In genomic region chrX:78327370-78328048, GRCh38 we compare ENCODE assay signal across 8 cellular contexts. TPM values are rescaled to one million over a fixed set of nuclear protein-coding genes. Genes with fewer than 3 reads are reported as not detected.
A peak's percentile ranks its signal among the peaks of the same experiment; 100 is the strongest.
DNase-seq lines count a peak whose midpoint lies in the region; ATAC-seq and TF ChIP-seq lines count a peak whose summit lies in the region.

Gene CYSLTR1 (minus strand): TSS chrX:78327611. CDS start chrX:78273746, 53,865 bp downstream.

- H3K9ac ChIP-seq in mucosa of rectum (ENCODE audit: low read depth in 1 of 2, low read length in 2 of 2): peak within 1 kb of the TSS in 1 of 2 donors; percentile 35

- H3K4me3 Mint-ChIP-seq in type B pancreatic cell: no peak within 1 kb of the TSS

- no peaks in the 10 kb centered on the region for H3K9me3 ChIP-seq in Peyer's patch
- H3K9me3 ChIP-seq in mucosa of rectum (ENCODE audit: control insufficient read depth in 2 of 2, low read length in 2 of 2): no peaks in the 10 kb centered on the region

- H3K4me3 ChIP-seq in Peyer's patch (peak within 1 kb of the TSS; percentile 17 to 35 (median 28)), mucosa of rectum (ENCODE audit: low read length in 2 of 2) (peak within 1 kb of the TSS; percentile 53 to 68)

- H3K27me3 Mint-ChIP-seq in type B pancreatic cell: no peaks in the 10 kb centered on the region

- no peak for TF ChIP-seq POLR2A in Peyer's patch (IDR thresholded peaks at IDR 0.05)

- H3K27me3 ChIP-seq in Peyer's patch (no peaks in the 10 kb centered on the region), mucosa of rectum (ENCODE audit: control insufficient read depth in 2 of 2, insufficient read depth in 2 of 2, low read length in 2 of 2) (no peaks in the 10 kb centered on the region)

- no peaks in the 10 kb centered on the region for H3K4me1 Mint-ChIP-seq in type B pancreatic cell (ENCODE audit: unreplicated experiment)

- DNase-seq in Peyer's patch (peak in 2 of 3 donors; percentile 36 to 50), superior temporal gyrus (ENCODE audit: extremely low spot score) (no peak), type B pancreatic cell (ENCODE audit: extremely low spot score, unreplicated experiment) (no peak), D341Med (ENCODE audit: low spot score) (no peak)
- no peak for DNase-seq in effector CD4-positive, alpha-beta T cell

- H3K4me1 ChIP-seq in Peyer's patch (no peaks in the 10 kb centered on the region), mucosa of rectum (ENCODE audit: control insufficient read depth in 2 of 2, insufficient read depth in 2 of 2, low read length in 2 of 2) (peaks cover 0 to 3% of the 10 kb centered on the region in 2 donors)

- no peak for TF ChIP-seq CTCF in Peyer's patch (IDR thresholded peaks at IDR 0.05)
- no peak for TF ChIP-seq CTCF in type B pancreatic cell (conservative IDR thresholded peaks at IDR 0.05)

- H3K36me3 Mint-ChIP-seq in type B pancreatic cell: no peaks in the 10 kb centered on the region

- ATAC-seq in GM18508 (IDR thresholded peaks at IDR 0.05; ENCODE audit: insufficient read depth, unreplicated experiment) (peak; percentile 41), HG02678 (IDR thresholded peaks at IDR 0.05; ENCODE audit: unreplicated experiment) (peak; percentile 51)

- H3K36me3 ChIP-seq in Peyer's patch: no peaks in the 10 kb centered on the region
- no peaks in the 10 kb centered on the region for H3K36me3 ChIP-seq in mucosa of rectum (ENCODE audit: control insufficient read depth in 2 of 2, insufficient read depth in 2 of 2, low read length in 2 of 2)

- no peaks in the 10 kb centered on the region for H3K9me3 Mint-ChIP-seq in type B pancreatic cell

- H3K27ac ChIP-seq in Peyer's patch: peak within 1 kb of the TSS in 3 of 4 donors; percentile 39 to 62 (median 49)
- H3K27ac ChIP-seq in mucosa of rectum (ENCODE audit: low read depth in 2 of 2, low read length in 2 of 2): peak within 1 kb of the TSS; percentile 11 to 39

- no peak within 1 kb of the TSS for H3K27ac Mint-ChIP-seq in type B pancreatic cell

RNA-seq across cellular contexts. Expression of gene CYSLTR1, which starts in this region (rescaled TPM):
- total RNA-seq in Peyer's patch: 10 to 100 TPM in 1 of 4 donors, 1 to 10 TPM in 1, under 1 TPM in 2; 0.57 to 13.2 (median 1.1) TPM
- total RNA-seq in type B pancreatic cell (ENCODE audit: low replicate concordance): 0.10 TPM in 1 of 2 replicates, not detected in the other

Comparison
In these comparisons a context has a peak if more than half of its experiments do, and no peak if none do; other contexts are left out.
1. DNase-seq: peak in Peyer's patch (2 of 3); none in superior temporal gyrus (single experiment), effector CD4-positive, alpha-beta T cell (single experiment), type B pancreatic cell (single experiment) and D341Med (single experiment).